1 cellular context compared by ENCODE assay signal in the genomic region with DNA sequence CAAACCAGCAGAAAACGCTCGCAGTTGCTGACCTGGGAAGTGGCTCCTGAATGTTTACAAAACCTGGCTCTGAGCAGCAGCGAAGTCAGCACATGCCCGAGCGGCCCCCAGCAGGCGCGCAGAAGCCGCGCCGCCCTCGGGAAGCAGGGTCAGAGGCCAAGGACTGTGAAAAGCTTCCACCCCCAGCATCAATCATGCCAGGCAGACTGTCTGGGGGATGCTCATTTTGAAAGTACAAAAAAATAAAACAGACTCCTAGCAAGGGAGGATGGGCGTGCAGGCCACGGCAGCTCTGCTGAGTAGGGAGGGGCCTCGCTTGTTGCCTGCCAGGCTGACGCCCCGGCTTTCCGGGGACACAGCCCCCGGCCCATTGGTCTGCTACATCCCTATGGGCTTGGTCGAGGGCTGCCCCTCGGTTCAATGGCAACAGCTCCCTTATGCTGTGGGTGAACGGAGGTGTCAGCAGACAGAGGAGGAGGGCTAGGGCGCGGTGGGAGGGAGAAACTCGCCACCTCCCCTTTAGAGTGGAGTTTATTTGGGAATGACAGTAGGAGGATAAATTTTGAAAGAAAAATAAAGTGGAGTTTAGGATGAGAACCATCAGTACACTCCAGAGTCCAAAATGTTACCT.
A peak's percentile ranks its signal among the peaks of the same experiment; 100 is the strongest.
TF ChIP-seq lines count a peak whose summit lies in the region.

No MANE protein-coding gene starts in this region.

TF ChIP-seq in HepG2, 621 proteins besides CTCF, POLR2A, EP300 and RAD21 (continued from another document and continues in another):
- TF ChIP-seq MED13 (CRISPR knock-in tag; IDR thresholded peaks at IDR 0.05), result 0 out of 2 replicates have a peak, but pooled peaks have one; percentile 70
- no peak for TF ChIP-seq FOXM1 (CRISPR knock-in tag; IDR thresholded peaks at IDR 0.05)
- TF ChIP-seq ZNF446 (CRISPR knock-in tag; IDR thresholded peaks at IDR 0.05), result peak; percentile 98
- TF ChIP-seq ZNF7 (CRISPR knock-in tag; IDR thresholded peaks at IDR 0.05), result peak; percentile 51; the same call in 1 of the 2 replicates
- TF ChIP-seq ZNF816 (CRISPR knock-in tag; IDR thresholded peaks at IDR 0.05; ENCODE audit: borderline replicate concordance), result peak; percentile 98
- TF ChIP-seq, protein P1, sequence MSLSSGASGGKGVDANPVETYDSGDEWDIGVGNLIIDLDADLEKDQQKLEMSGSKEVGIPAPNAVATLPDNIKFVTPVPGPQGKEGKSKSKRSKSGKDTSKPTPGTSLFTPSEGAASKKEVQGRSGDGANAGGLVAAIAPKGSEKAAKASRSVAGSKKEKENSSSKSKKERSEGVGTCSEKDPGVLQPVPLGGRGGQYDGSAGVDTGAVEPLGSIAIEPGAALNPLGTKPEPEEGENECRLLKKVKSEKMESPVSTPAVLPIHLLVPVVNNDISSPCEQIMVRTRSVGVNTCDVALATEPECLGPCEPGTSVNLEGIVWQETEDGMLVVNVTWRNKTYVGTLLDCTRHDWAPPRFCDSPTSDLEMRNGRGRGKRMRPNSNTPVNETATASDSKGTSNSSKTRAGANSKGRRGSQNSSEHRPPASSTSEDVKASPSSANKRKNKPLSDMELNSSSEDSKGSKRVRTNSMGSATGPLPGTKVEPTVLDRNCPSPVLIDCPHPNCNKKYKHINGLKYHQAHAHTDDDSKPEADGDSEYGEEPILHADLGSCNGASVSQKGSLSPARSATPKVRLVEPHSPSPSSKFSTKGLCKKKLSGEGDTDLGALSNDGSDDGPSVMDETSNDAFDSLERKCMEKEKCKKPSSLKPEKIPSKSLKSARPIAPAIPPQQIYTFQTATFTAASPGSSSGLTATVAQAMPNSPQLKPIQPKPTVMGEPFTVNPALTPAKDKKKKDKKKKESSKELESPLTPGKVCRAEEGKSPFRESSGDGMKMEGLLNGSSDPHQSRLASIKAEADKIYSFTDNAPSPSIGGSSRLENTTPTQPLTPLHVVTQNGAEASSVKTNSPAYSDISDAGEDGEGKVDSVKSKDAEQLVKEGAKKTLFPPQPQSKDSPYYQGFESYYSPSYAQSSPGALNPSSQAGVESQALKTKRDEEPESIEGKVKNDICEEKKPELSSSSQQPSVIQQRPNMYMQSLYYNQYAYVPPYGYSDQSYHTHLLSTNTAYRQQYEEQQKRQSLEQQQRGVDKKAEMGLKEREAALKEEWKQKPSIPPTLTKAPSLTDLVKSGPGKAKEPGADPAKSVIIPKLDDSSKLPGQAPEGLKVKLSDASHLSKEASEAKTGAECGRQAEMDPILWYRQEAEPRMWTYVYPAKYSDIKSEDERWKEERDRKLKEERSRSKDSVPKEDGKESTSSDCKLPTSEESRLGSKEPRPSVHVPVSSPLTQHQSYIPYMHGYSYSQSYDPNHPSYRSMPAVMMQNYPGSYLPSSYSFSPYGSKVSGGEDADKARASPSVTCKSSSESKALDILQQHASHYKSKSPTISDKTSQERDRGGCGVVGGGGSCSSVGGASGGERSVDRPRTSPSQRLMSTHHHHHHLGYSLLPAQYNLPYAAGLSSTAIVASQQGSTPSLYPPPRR (CRISPR knock-in tag; IDR thresholded peaks at IDR 0.05; ENCODE audit: borderline replicate concordance), result peak; percentile 82
- TF ChIP-seq SNAI1 (CRISPR knock-in tag; IDR thresholded peaks at IDR 0.05; ENCODE audit: borderline replicate concordance), result peak; percentile 98
- TF ChIP-seq, protein P2, sequence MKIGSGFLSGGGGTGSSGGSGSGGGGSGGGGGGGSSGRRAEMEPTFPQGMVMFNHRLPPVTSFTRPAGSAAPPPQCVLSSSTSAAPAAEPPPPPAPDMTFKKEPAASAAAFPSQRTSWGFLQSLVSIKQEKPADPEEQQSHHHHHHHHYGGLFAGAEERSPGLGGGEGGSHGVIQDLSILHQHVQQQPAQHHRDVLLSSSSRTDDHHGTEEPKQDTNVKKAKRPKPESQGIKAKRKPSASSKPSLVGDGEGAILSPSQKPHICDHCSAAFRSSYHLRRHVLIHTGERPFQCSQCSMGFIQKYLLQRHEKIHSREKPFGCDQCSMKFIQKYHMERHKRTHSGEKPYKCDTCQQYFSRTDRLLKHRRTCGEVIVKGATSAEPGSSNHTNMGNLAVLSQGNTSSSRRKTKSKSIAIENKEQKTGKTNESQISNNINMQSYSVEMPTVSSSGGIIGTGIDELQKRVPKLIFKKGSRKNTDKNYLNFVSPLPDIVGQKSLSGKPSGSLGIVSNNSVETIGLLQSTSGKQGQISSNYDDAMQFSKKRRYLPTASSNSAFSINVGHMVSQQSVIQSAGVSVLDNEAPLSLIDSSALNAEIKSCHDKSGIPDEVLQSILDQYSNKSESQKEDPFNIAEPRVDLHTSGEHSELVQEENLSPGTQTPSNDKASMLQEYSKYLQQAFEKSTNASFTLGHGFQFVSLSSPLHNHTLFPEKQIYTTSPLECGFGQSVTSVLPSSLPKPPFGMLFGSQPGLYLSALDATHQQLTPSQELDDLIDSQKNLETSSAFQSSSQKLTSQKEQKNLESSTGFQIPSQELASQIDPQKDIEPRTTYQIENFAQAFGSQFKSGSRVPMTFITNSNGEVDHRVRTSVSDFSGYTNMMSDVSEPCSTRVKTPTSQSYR (CRISPR knock-in tag; IDR thresholded peaks at IDR 0.05; ENCODE audit: borderline replicate concordance), result peak; percentile 81
- TF ChIP-seq, protein P3, sequence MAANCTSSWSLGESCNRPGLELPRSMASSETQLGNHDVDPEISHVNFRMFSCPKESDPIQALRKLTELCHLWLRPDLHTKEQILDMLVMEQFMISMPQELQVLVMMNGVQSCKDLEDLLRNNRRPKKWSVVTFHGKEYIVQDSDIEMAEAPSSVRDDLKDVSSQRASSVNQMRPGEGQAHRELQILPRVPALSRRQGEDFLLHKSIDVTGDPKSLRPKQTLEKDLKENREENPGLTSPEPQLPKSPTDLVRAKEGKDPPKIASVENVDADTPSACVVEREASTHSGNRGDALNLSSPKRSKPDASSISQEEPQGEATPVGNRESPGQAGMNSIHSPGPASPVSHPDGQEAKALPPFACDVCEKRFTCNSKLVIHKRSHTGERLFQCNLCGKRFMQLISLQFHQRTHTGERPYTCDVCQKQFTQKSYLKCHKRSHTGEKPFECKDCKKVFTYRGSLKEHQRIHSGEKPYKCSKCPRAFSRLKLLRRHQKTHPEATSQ (CRISPR knock-in tag; IDR thresholded peaks at IDR 0.05; ENCODE audit: borderline replicate concordance), result peak; percentile 70; the same call in 1 of the 2 replicates
- no peak for TF ChIP-seq HMGA1 (CRISPR knock-in tag; conservative IDR thresholded peaks at IDR 0.05)
- TF ChIP-seq SCMH1 (CRISPR knock-in tag; IDR thresholded peaks at IDR 0.05; ENCODE audit: borderline replicate concordance), result no peak
- TF ChIP-seq, protein P4, sequence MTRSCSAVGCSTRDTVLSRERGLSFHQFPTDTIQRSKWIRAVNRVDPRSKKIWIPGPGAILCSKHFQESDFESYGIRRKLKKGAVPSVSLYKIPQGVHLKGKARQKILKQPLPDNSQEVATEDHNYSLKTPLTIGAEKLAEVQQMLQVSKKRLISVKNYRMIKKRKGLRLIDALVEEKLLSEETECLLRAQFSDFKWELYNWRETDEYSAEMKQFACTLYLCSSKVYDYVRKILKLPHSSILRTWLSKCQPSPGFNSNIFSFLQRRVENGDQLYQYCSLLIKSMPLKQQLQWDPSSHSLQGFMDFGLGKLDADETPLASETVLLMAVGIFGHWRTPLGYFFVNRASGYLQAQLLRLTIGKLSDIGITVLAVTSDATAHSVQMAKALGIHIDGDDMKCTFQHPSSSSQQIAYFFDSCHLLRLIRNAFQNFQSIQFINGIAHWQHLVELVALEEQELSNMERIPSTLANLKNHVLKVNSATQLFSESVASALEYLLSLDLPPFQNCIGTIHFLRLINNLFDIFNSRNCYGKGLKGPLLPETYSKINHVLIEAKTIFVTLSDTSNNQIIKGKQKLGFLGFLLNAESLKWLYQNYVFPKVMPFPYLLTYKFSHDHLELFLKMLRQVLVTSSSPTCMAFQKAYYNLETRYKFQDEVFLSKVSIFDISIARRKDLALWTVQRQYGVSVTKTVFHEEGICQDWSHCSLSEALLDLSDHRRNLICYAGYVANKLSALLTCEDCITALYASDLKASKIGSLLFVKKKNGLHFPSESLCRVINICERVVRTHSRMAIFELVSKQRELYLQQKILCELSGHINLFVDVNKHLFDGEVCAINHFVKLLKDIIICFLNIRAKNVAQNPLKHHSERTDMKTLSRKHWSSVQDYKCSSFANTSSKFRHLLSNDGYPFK (CRISPR knock-in tag; IDR thresholded peaks at IDR 0.05; ENCODE audit: borderline replicate concordance), result peak; percentile 86
- TF ChIP-seq, protein P5, sequence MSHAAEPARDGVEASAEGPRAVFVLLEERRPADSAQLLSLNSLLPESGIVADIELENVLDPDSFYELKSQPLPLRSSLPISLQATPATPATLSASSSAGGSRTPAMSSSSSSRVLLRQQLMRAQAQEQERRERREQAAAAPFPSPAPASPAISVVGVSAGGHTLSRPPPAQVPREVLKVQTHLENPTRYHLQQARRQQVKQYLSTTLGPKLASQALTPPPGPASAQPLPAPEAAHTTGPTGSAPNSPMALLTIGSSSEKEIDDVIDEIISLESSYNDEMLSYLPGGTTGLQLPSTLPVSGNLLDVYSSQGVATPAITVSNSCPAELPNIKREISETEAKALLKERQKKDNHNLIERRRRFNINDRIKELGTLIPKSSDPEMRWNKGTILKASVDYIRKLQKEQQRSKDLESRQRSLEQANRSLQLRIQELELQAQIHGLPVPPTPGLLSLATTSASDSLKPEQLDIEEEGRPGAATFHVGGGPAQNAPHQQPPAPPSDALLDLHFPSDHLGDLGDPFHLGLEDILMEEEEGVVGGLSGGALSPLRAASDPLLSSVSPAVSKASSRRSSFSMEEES (CRISPR knock-in tag; IDR thresholded peaks at IDR 0.05), result peak; percentile 94
- TF ChIP-seq RFXAP (CRISPR knock-in tag; IDR thresholded peaks at IDR 0.05; ENCODE audit: borderline replicate concordance), result peak; percentile 96
- TF ChIP-seq, protein P6, sequence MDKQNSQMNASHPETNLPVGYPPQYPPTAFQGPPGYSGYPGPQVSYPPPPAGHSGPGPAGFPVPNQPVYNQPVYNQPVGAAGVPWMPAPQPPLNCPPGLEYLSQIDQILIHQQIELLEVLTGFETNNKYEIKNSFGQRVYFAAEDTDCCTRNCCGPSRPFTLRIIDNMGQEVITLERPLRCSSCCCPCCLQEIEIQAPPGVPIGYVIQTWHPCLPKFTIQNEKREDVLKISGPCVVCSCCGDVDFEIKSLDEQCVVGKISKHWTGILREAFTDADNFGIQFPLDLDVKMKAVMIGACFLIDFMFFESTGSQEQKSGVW (CRISPR knock-in tag; IDR thresholded peaks at IDR 0.05; ENCODE audit: borderline replicate concordance), result peak; percentile 96; the same call in 1 of the 2 replicates
- peak; percentile 56; the same call in 1 of the 2 replicates for TF ChIP-seq ZNF354B (CRISPR knock-in tag; IDR thresholded peaks at IDR 0.05)
- peak; percentile 98; the same call in 1 of the 2 replicates for TF ChIP-seq ZNF30 (CRISPR knock-in tag; IDR thresholded peaks at IDR 0.05)
- TF ChIP-seq, protein P7, sequence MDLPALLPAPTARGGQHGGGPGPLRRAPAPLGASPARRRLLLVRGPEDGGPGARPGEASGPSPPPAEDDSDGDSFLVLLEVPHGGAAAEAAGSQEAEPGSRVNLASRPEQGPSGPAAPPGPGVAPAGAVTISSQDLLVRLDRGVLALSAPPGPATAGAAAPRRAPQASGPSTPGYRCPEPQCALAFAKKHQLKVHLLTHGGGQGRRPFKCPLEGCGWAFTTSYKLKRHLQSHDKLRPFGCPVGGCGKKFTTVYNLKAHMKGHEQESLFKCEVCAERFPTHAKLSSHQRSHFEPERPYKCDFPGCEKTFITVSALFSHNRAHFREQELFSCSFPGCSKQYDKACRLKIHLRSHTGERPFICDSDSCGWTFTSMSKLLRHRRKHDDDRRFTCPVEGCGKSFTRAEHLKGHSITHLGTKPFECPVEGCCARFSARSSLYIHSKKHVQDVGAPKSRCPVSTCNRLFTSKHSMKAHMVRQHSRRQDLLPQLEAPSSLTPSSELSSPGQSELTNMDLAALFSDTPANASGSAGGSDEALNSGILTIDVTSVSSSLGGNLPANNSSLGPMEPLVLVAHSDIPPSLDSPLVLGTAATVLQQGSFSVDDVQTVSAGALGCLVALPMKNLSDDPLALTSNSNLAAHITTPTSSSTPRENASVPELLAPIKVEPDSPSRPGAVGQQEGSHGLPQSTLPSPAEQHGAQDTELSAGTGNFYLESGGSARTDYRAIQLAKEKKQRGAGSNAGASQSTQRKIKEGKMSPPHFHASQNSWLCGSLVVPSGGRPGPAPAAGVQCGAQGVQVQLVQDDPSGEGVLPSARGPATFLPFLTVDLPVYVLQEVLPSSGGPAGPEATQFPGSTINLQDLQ (CRISPR knock-in tag; IDR thresholded peaks at IDR 0.05), result peak; percentile 92
- peak; percentile 77; the same call in 1 of the 2 replicates for TF ChIP-seq ZNF350 (CRISPR knock-in tag; IDR thresholded peaks at IDR 0.05; ENCODE audit: borderline replicate concordance, low read depth)
- peak; percentile 72 for TF ChIP-seq ZNF777 (CRISPR knock-in tag; IDR thresholded peaks at IDR 0.05)
- TF ChIP-seq ZFP90 (CRISPR knock-in tag; IDR thresholded peaks at IDR 0.05; ENCODE audit: borderline replicate concordance), result peak; percentile 91
- peak; percentile 84 for TF ChIP-seq SP5 (CRISPR knock-in tag; IDR thresholded peaks at IDR 0.05; ENCODE audit: borderline replicate concordance, low read depth)
- peak; percentile 67; the same call in 1 of the 2 replicates for TF ChIP-seq HMG20A (CRISPR knock-in tag; IDR thresholded peaks at IDR 0.05; ENCODE audit: borderline replicate concordance)
- TF ChIP-seq ZNF709 (CRISPR knock-in tag; IDR thresholded peaks at IDR 0.05), result peak; percentile 99
- TF ChIP-seq ARNTL (CRISPR knock-in tag; IDR thresholded peaks at IDR 0.05), result 0 out of 2 replicates have a peak, but pooled peaks have one; percentile 73
- TF ChIP-seq ZNF564 (CRISPR knock-in tag; IDR thresholded peaks at IDR 0.05), result peak; percentile 95; the same call in 1 of the 2 replicates
- peak; percentile 91 for TF ChIP-seq HOXA3 (CRISPR knock-in tag; IDR thresholded peaks at IDR 0.05)
- TF ChIP-seq ZNF160 (CRISPR knock-in tag; IDR thresholded peaks at IDR 0.05), result peak; percentile 86; the same call in 1 of the 2 replicates
- peak; percentile 51 for TF ChIP-seq NFYC (CRISPR knock-in tag; IDR thresholded peaks at IDR 0.05)
- TF ChIP-seq ZNF121 (CRISPR knock-in tag; IDR thresholded peaks at IDR 0.05), result peak; percentile 60
- TF ChIP-seq REPIN1 (CRISPR knock-in tag; IDR thresholded peaks at IDR 0.05; ENCODE audit: borderline replicate concordance, low read depth), result peak; percentile 80
- TF ChIP-seq MED1 (CRISPR knock-in tag; IDR thresholded peaks at IDR 0.05), result peak; percentile 88
- TF ChIP-seq PRPF4 (IDR thresholded peaks at IDR 0.05; ENCODE audit: low read depth, low read length, poor library complexity, severe bottlenecking), result no peak
